Comparison of ENCODE assay signal across 12 cellular contexts in genomic region chr15:42152196-42152920, GRCh38. TPM values are rescaled to one million over a fixed set of nuclear protein-coding genes. Genes with fewer than 3 reads are reported as not detected.
DNase-seq lines count a peak whose midpoint lies in the region; ATAC-seq and TF ChIP-seq lines count a peak whose summit lies in the region.
"Had no signal": no experiment of that assay in that cellular context is flagged by ENCODE, and none has a peak within 500 bp of the region (broad histone marks: within the 10 kb centered on the region; RNA-seq: fewer than 3 reads in every experiment).

No MANE protein-coding gene starts in this region.

- H2BK15ac ChIP-seq in neuronal stem cell (ENCODE audit: low read length) (no peak overlapping the region), H9 (ENCODE audit: low read depth, low read length) (no peak overlapping the region)

- ATAC-seq in RWPE2 (ENCODE audit: low read depth) (no peak), left cardiac atrium (peak; percentile 45 to 61), HG02852 (IDR thresholded peaks at IDR 0.05; ENCODE audit: unreplicated experiment) (no peak)
- ATAC-seq: Panc1 had no signal

- peak overlapping the region; percentile 61 for H3K18ac ChIP-seq in neuronal stem cell (ENCODE audit: low read length)
- no peak overlapping the region for H3K18ac ChIP-seq in H9 (ENCODE audit: insufficient read length, low read depth, low read length)

- intact Hi-C loops in left cardiac atrium (cut with DNase I), result no loop called here

- no peak overlapping the region for H3K4me2 ChIP-seq in neuronal stem cell (ENCODE audit: insufficient read depth, low read length, poor library complexity, severe bottlenecking)
- H3K4me2 ChIP-seq in H9 (ENCODE audit: insufficient read depth, insufficient read length, low read length), result no peak overlapping the region

- H4K91ac ChIP-seq in neuronal stem cell (ENCODE audit: low read depth, low read length, poor library complexity) (no peak overlapping the region), H9 (ENCODE audit: insufficient read length, low read depth, low read length) (no peak overlapping the region)

- H2AK5ac ChIP-seq in neuronal stem cell (ENCODE audit: low read depth, low read length) (no peak overlapping the region), H9 (ENCODE audit: insufficient read length, low read length) (no peak overlapping the region)

- no peak overlapping the region for H3K56ac ChIP-seq in H9 (ENCODE audit: insufficient read length, low read depth, low read length)

- no peak overlapping the region for H3K4me3 Mint-ChIP-seq in H9

- no peaks in the 10 kb centered on the region for H3K9me3 ChIP-seq in RWPE2 (ENCODE audit: severe bottlenecking)
- no peaks in the 10 kb centered on the region for H3K9me3 ChIP-seq in neuronal stem cell (replicated peaks in 1 of 2; ENCODE audit: control insufficient read depth in 2 of 2, insufficient read depth in 1 of 2, low read depth in 1 of 2, low read length in 2 of 2)
- no peaks in the 10 kb centered on the region for H3K9me3 ChIP-seq in H9 (ENCODE audit: control insufficient read depth, low read depth, low read length)
- H3K9me3 ChIP-seq: BE2C had no signal

- H3K79me2 ChIP-seq in H9 (ENCODE audit: insufficient read depth, low read length), result no peaks in the 10 kb centered on the region

- H3K23ac ChIP-seq in neuronal stem cell (ENCODE audit: low read depth, low read length, poor library complexity), result no peak overlapping the region
- H3K23ac ChIP-seq in H9 (ENCODE audit: insufficient read length, low read depth, low read length), result no peak overlapping the region

- H3K4me1 ChIP-seq in RWPE2 (ENCODE audit: insufficient read depth, poor library complexity, severe bottlenecking), result no peaks in the 10 kb centered on the region
- no peaks in the 10 kb centered on the region for H3K4me1 ChIP-seq in neuronal stem cell (ENCODE audit: control insufficient read depth in 2 of 2, insufficient read depth in 1 of 2, low read depth in 1 of 2, low read length in 2 of 2)
- H3K4me1 ChIP-seq in H9 (ENCODE audit: insufficient read depth, low read length), result no peaks in the 10 kb centered on the region

- H3K27ac Mint-ChIP-seq in H9, result no peak overlapping the region; a peak in 1 of 7 replicates

- no peak overlapping the region for H3K4me3 ChIP-seq in RWPE2 (ENCODE audit: severe bottlenecking)
- H3K4me3 ChIP-seq in neuronal stem cell (ENCODE audit: low read length in 2 of 2), result no peak overlapping the region

- H4K8ac ChIP-seq in neuronal stem cell (ENCODE audit: low read depth, low read length) (no peak overlapping the region), H9 (replicated peaks; ENCODE audit: insufficient read length, low read depth, low read length) (no peak overlapping the region)

- H2BK12ac ChIP-seq in neuronal stem cell (ENCODE audit: low read length), result no peak overlapping the region
- H2BK12ac ChIP-seq in H9 (ENCODE audit: insufficient read length, low read depth, low read length), result no peak overlapping the region

- H3K36me3 ChIP-seq in RWPE2 (ENCODE audit: low read depth) (no peaks in the 10 kb centered on the region), neuronal stem cell (replicated peaks in 1 of 2; ENCODE audit: control insufficient read depth in 2 of 2, insufficient read depth in 2 of 2, low read length in 2 of 2) (no peaks in the 10 kb centered on the region)
- H3K36me3 ChIP-seq: BE2C had no signal

- no CpG with 5 or more reads among the region's 14 CpGs for WGBS in neuronal stem cell (ENCODE audit: extremely low coverage in 2 of 2, insufficient read length in 2 of 2, insufficient replicate concordance in 1 of 2), 2 donors
- no CpG with 5 or more reads among the region's 14 CpGs for WGBS in H9 (ENCODE audit: extremely low coverage, insufficient read length, low lambda C conversion rate)

- H3K27me3 ChIP-seq in RWPE2 (ENCODE audit: insufficient read depth, poor library complexity, severe bottlenecking) (no peaks in the 10 kb centered on the region), neuronal stem cell (ENCODE audit: control insufficient read depth in 3 of 3, insufficient read depth in 3 of 3, low read depth in 1 of 3, low read length in 3 of 3) (peaks cover 0 to 8% (median 0%) of the 10 kb centered on the region in 3 experiments), H9 (ENCODE audit: insufficient read depth, low read length) (no peaks in the 10 kb centered on the region)
- H3K27me3 ChIP-seq: BE2C had no signal

- H4K5ac ChIP-seq in H9 (ENCODE audit: insufficient read length, low read depth, low read length), result no peak overlapping the region

- no peaks in the 10 kb centered on the region for H3K36me3 Mint-ChIP-seq in H9 (ENCODE audit: insufficient read depth in 1 of 3, low read depth in 3 of 3)

- H2BK20ac ChIP-seq in H9 (ENCODE audit: low read depth, low read length, poor library complexity, severe bottlenecking), result no peak overlapping the region

- TF ChIP-seq CTCF in RWPE2 (IDR thresholded peaks at IDR 0.05; ENCODE audit: poor library complexity, severe bottlenecking) (no peak), H9 (conservative IDR thresholded peaks at IDR 0.05) (no peak)

- H3K4ac ChIP-seq in neuronal stem cell (ENCODE audit: low read length), result no peak overlapping the region
- no peak overlapping the region for H3K4ac ChIP-seq in H9 (ENCODE audit: low read depth, low read length)

- no peaks in the 10 kb centered on the region for H4K20me1 ChIP-seq in H9 (ENCODE audit: control insufficient read depth, insufficient read depth, insufficient read length)

- no peak overlapping the region for H2BK5ac ChIP-seq in neuronal stem cell (ENCODE audit: low read length)
- no peak overlapping the region for H2BK5ac ChIP-seq in H9 (ENCODE audit: insufficient read length, low read length)

- DNase-seq in Ammon's horn (ENCODE audit: low spot score), result peak; percentile 56
- DNase-seq in RWPE2 (ENCODE audit: low spot score), result peak; percentile 72
- DNase-seq in left cardiac atrium, result no peak
- no peak for DNase-seq in neuronal stem cell (ENCODE audit: low spot score)
- no peak for DNase-seq in activated CD4-positive, alpha-beta T cell treated with anti-CD3 and anti-CD28 coated beads, Interleukin-2, amount 50 U/mL, for 48 hours
- no peak for DNase-seq in NCI-H1436 (lab: John Stamatoyannopoulos, UW)
- no peak for DNase-seq in H9
- DNase-seq: activated CD8-positive, alpha-beta memory T cell treated with anti-CD3 and anti-CD28 coated beads, Interleukin-2, amount 50 U/mL, for 4 hours; BE2C; effector memory CD4-positive, alpha-beta T cell had no signal

- no peaks in the 10 kb centered on the region for H3K9me3 Mint-ChIP-seq in H9

- peaks cover 6 to 9% of the 10 kb centered on the region in 2 experiments; a peak in 3 of 4 replicates for H3K4me1 Mint-ChIP-seq in H9

- peak overlapping the region; percentile 66 for H3K14ac ChIP-seq in neuronal stem cell (ENCODE audit: low read length)
- H3K14ac ChIP-seq in H9 (ENCODE audit: insufficient read depth, low read length), result no peak overlapping the region

- no peak overlapping the region for H3T11ph ChIP-seq in H9 (ENCODE audit: low read length)

- H3K9ac ChIP-seq in neuronal stem cell (ENCODE audit: low read depth, low read length, poor library complexity) (no peak overlapping the region), H9 (ENCODE audit: extremely low read depth, insufficient read length, low read length) (no peak overlapping the region)

- H3K27ac ChIP-seq in RWPE2 (ENCODE audit: poor library complexity, severe bottlenecking) (no peak overlapping the region), neuronal stem cell (replicated peaks; ENCODE audit: low read length) (no peak overlapping the region), H9 (ENCODE audit: insufficient read length, low read depth, low read length) (no peak overlapping the region)

- H2AFZ ChIP-seq in neuronal stem cell (ENCODE audit: low read length), result peak overlapping the region; percentile 81
- no peak overlapping the region for H2AFZ ChIP-seq in H9 (ENCODE audit: low read length)

- H3K27me3 Mint-ChIP-seq in H9 (ENCODE audit: low read depth), result no peaks in the 10 kb centered on the region; the same call in 1 of the 2 replicates

- H2BK120ac ChIP-seq in neuronal stem cell (ENCODE audit: low read depth, low read length) (no peak overlapping the region), H9 (ENCODE audit: low read depth, low read length, poor library complexity, severe bottlenecking) (no peak overlapping the region)

- H3K23me2 ChIP-seq in H9 (ENCODE audit: insufficient read length, low read depth, low read length, poor library complexity, severe bottlenecking), result no peaks in the 10 kb centered on the region

- H3K79me1 ChIP-seq in neuronal stem cell (ENCODE audit: low read depth, low read length) (no peaks in the 10 kb centered on the region), H9 (ENCODE audit: insufficient read depth, low read depth, low read length, poor library complexity, severe bottlenecking) (no peaks in the 10 kb centered on the region)

RNA-seq across cellular contexts. Expression of gene PLA2G4F, which starts 4.1 kb away (rescaled TPM):
- total RNA-seq in left cardiac atrium, result 1 to 10 TPM in 1 of 2 donors, not detected in 1; 1.5 TPM
- polyA plus RNA-seq in neuronal stem cell (2013, experiment 1 of 2), result not detected
- polyA plus RNA-seq in neuronal stem cell (2013, experiment 2 of 2), result not detected
- total RNA-seq in H9 (2021), result not detected in 2 replicates

RNA-seq across cellular contexts. Expression of gene VPS39, which starts 55.7 kb away (rescaled TPM):
- total RNA-seq in left cardiac atrium (10 to 100 TPM; 39.1 to 39.2 TPM), H9 (2021) (43.7 and 48.6 TPM in 2 replicates)
- polyA plus RNA-seq in neuronal stem cell (2013, experiment 1 of 2), result 28.2 TPM
- polyA plus RNA-seq in neuronal stem cell (2013, experiment 2 of 2), result 29.2 TPM

RNA-seq across cellular contexts. Expression of gene PLA2G4D, which starts 58.0 kb away (rescaled TPM):
- total RNA-seq in left cardiac atrium (not detected), H9 (2021) (0.33 TPM in 1 of 2 replicates, not detected in the other)
- 0.03 TPM for polyA plus RNA-seq in neuronal stem cell (2013, experiment 1 of 2)
- polyA plus RNA-seq in neuronal stem cell (2013, experiment 2 of 2), result 0.07 TPM

Comparison
In these comparisons a context has a peak if more than half of its experiments do, and no peak if none do; other contexts are left out.
1. DNase-seq: peak in Ammon's horn (single experiment) and RWPE2 (single experiment); none in left cardiac atrium (single experiment), neuronal stem cell (single experiment), activated CD4-positive, alpha-beta T cell treated with anti-CD3 and anti-CD28 coated beads, Interleukin-2, amount 50 U/mL, for 48 hours (0 of 2), NCI-H1436 (single experiment) and H9 (single experiment).
2. ATAC-seq: peak in left cardiac atrium (2 of 2); none in RWPE2 (single experiment) and HG02852 (single experiment).